Comparison of ENCODE assay signal across 18 cellular contexts in the genomic region with DNA sequence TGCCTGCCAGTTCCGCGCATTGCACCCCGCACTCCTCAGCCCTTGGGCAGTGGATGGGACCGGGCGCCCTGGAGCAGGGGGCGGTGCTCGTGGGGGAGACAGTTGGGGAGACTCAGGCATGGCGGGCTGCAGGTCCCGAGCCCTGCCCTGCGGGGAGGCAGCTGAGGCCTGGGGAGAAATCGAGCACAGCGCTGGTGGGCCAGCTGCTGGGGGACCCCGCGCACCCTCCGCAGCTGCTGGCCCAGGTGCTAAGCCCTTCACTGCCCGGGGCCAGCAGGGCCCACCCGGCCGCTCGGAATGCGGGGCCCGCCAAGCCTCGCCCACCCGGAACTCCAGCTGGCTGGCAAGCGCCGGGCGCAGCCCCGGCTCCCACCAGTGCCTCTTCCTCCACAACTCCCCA.
"Had no signal": no experiment of that assay in that cellular context is flagged by ENCODE, and none has a peak within 500 bp of the region (broad histone marks: within the 10 kb centered on the region; RNA-seq: fewer than 3 reads in every experiment).

No MANE protein-coding gene starts in this region.

- H3K36me3 ChIP-seq: MG63 had no signal

- ATAC-seq: SK-N-SH treated with all-trans-retinoic acid at 6 μM for 48 hours had no signal

- H3K27me3 ChIP-seq: MG63 had no signal

- DNase-seq: KBM-7, MG63, NCI-H1092, NCI-H1436, NCI-H187, NCI-H2029, NCI-H2081 treated with DMSO at 0.1 percent for 48 hours, NCI-H2171, NCI-H226, NCI-H446, NCI-H510A, NCI-H524 treated with DMSO at 0.1 percent for 48 hours, NCI-H69, NCI-H774, RPMI8226, SHP77 had no signal

- H3K4me3 ChIP-seq: MG63 had no signal

- FAIRE-seq: RCC 7860 had no signal

- H3K9me3 ChIP-seq: MG63 had no signal
